In genomic region chr15:63981596-63982320, GRCh38 we compare ENCODE assay signal across 18 cellular contexts.
DNase-seq lines count a peak whose midpoint lies in the region; ATAC-seq, FAIRE-seq and TF ChIP-seq lines count a peak whose summit lies in the region.
"Had no signal": no experiment of that assay in that cellular context is flagged by ENCODE, and none has a peak within 500 bp of the region (broad histone marks: within the 10 kb centered on the region; RNA-seq: fewer than 3 reads in every experiment).

No MANE protein-coding gene starts in this region.

- DNase-seq in MCF 10A (ENCODE audit: unreplicated experiment) (peak; percentile 67), breast epithelium (ENCODE audit: low spot score in 2 of 2) (no peak), RWPE1 (ENCODE audit: low spot score) (peak; percentile 88), epithelial cell of prostate (ENCODE audit: low read depth, low spot score) (peak; percentile 48), psoas muscle (no peak), NCI-H526 treated with DMSO at 0.1 percent for 48 hours (lab: John Stamatoyannopoulos, UW) (no peak), RCC 7860 (ENCODE audit: low spot score) (no peak)
- DNase-seq in activated CD4-positive, alpha-beta T cell treated with anti-CD3 and anti-CD28 coated beads for 36 hours: no peak
- DNase-seq: CD8-positive, alpha-beta memory T cell; Kasumi-1; NCI-H1105 treated with DMSO at 0.1 percent for 48 hours; NCI-H1694 treated with DMSO at 0.1 percent for 48 hours; NCI-H2107; NCI-H345 had no signal

- TF ChIP-seq POLR2A in breast epithelium (IDR thresholded peaks at IDR 0.05): no peak

- no peak overlapping the region for H3K4me3 Mint-ChIP-seq in MCF 10A (ENCODE audit: unreplicated experiment)
- no peak overlapping the region for H3K4me3 Mint-ChIP-seq in activated CD4-positive, alpha-beta T cell treated with anti-CD3 and anti-CD28 coated beads for 36 hours
- H3K4me3 Mint-ChIP-seq: CD8-positive, alpha-beta memory T cell had no signal

- no peaks in the 10 kb centered on the region for H3K9me3 ChIP-seq in breast epithelium
- H3K9me3 ChIP-seq in psoas muscle: no peaks in the 10 kb centered on the region
- H3K9me3 ChIP-seq: A549; BLaER1 treated with 17β-estradiol and CSF1 and Interleukin-3, amounts not matched to agents 10 nM and 100 nM had no signal

- FAIRE-seq in RCC 7860 (lab: Jason Lieb, UNC): no peak
- FAIRE-seq: A549, GM19239, H54 had no signal

- H3K27me3 ChIP-seq in breast epithelium (no peaks in the 10 kb centered on the region), psoas muscle (ENCODE audit: insufficient read depth in 3 of 3, low read length in 2 of 3) (no peaks in the 10 kb centered on the region)
- H3K27me3 ChIP-seq: BLaER1 treated with 17β-estradiol and CSF1 and Interleukin-3, amounts not matched to agents 10 nM and 100 nM had no signal

- H3K27me3 Mint-ChIP-seq in MCF 10A (ENCODE audit: insufficient read depth, unreplicated experiment): no peaks in the 10 kb centered on the region
- no peaks in the 10 kb centered on the region for H3K27me3 Mint-ChIP-seq in activated CD4-positive, alpha-beta T cell treated with anti-CD3 and anti-CD28 coated beads for 36 hours
- H3K27me3 Mint-ChIP-seq: CD8-positive, alpha-beta memory T cell had no signal

- intact Hi-C loops in MCF 10A (cut with micrococcal nuclease): no loop called here
- intact Hi-C loops in breast epithelium (cut with DNase I; ENCODE audit: low total_unique reads): no loop called here
- intact Hi-C loops in psoas muscle (cut with DNase I): loop anchor here in 1 of 2 donors (5.0 kb wide), 2 partner anchors 36 to 66 kb away; partner anchors contain the start of gene DAPK2
- intact Hi-C loops in activated CD4-positive, alpha-beta T cell treated with anti-CD3 and anti-CD28 coated beads for 36 hours (cut with DNase I, micrococcal nuclease): no loop called here

- ATAC-seq in psoas muscle: no peak
- ATAC-seq in activated CD4-positive, alpha-beta T cell treated with anti-CD3 and anti-CD28 coated beads for 36 hours: no peak
- ATAC-seq: A549 had no signal

- H3K9me3 Mint-ChIP-seq in MCF 10A (ENCODE audit: unreplicated experiment): no peaks in the 10 kb centered on the region
- no peaks in the 10 kb centered on the region for H3K9me3 Mint-ChIP-seq in activated CD4-positive, alpha-beta T cell treated with anti-CD3 and anti-CD28 coated beads for 36 hours (ENCODE audit: low read depth)
- H3K9me3 Mint-ChIP-seq: CD8-positive, alpha-beta memory T cell had no signal

- WGBS in psoas muscle, 3 donors: 48 to 62% (median 53%) methylated on average over 12 to 13 of the region's 13 CpGs

- H3K27ac ChIP-seq in breast epithelium (no peak overlapping the region), RWPE1 (peak overlapping the region; percentile 43), epithelial cell of prostate (no peak overlapping the region), psoas muscle (peak overlapping the region; percentile 79)
- H3K27ac ChIP-seq: A549; BLaER1 treated with 17β-estradiol and CSF1 and Interleukin-3, amounts not matched to agents 10 nM and 100 nM had no signal

- no peaks in the 10 kb centered on the region for H3K4me1 Mint-ChIP-seq in MCF 10A (ENCODE audit: insufficient read depth, unreplicated experiment)
- H3K4me1 Mint-ChIP-seq in activated CD4-positive, alpha-beta T cell treated with anti-CD3 and anti-CD28 coated beads for 36 hours: peaks cover 3% of the 10 kb centered on the region

- POLR2A ChIA-PET in MCF 10A (lab: Yijun Ruan, JAX): interaction anchor here (0.7 to 1.5 kb wide), 8 partner anchors 12 to 720 kb away, joined by 3 to 12 read pairs (median 3); partner anchors contain the start of gene DAPK2
- POLR2A ChIA-PET in RWPE1 (lab: Yijun Ruan, JAX; ENCODE audit: low non-redundant PET): interaction anchor here (0.7 kb wide), 1 partner anchor 14 kb away, joined by 5 read pairs; no protein-coding TSS in a partner anchor
- POLR2A ChIA-PET in activated CD4-positive, alpha-beta T cell treated with anti-CD3 and anti-CD28 coated beads for 36 hours (lab: Charles Lee): interaction anchor here (0.7 kb wide), 1 partner anchor 64 kb away, joined by 5 read pairs; the partner anchor contains the start of gene DAPK2

- no peak overlapping the region for H3K27ac Mint-ChIP-seq in MCF 10A (ENCODE audit: low read depth, unreplicated experiment)
- H3K27ac Mint-ChIP-seq in activated CD4-positive, alpha-beta T cell treated with anti-CD3 and anti-CD28 coated beads for 36 hours: no peak overlapping the region

- H3K4me1 ChIP-seq in breast epithelium: no peaks in the 10 kb centered on the region
- H3K4me1 ChIP-seq in psoas muscle: peaks cover 76% of the 10 kb centered on the region

- H3K36me3 Mint-ChIP-seq in MCF 10A (ENCODE audit: insufficient read depth, unreplicated experiment): no peaks in the 10 kb centered on the region
- H3K36me3 Mint-ChIP-seq in activated CD4-positive, alpha-beta T cell treated with anti-CD3 and anti-CD28 coated beads for 36 hours (ENCODE audit: low read depth): no peaks in the 10 kb centered on the region

- BruUV-seq in MCF 10A (replicated peaks; lab: Mats Ljungman, UMichigan): no TSS peak

- no peak overlapping the region for H3K4me3 ChIP-seq in breast epithelium
- no peak overlapping the region for H3K4me3 ChIP-seq in psoas muscle
- H3K4me3 ChIP-seq: A549; BLaER1 treated with 17β-estradiol and CSF1 and Interleukin-3, amounts not matched to agents 10 nM and 100 nM had no signal

- CTCF ChIA-PET in MCF 10A (lab: Yijun Ruan, JAX): interaction anchor here (0.7 to 2.7 kb wide), 6 partner anchors 25 to 86 kb away, joined by 3 to 15 read pairs (median 4); partner anchors contain the start of gene DAPK2
- CTCF ChIA-PET in RWPE1 (lab: Yijun Ruan, JAX): interaction anchor here (1.1 to 2.3 kb wide), 2 partner anchors 36 to 65 kb away, joined by 6 to 11 read pairs; partner anchors contain the start of gene DAPK2
- CTCF ChIA-PET in activated CD4-positive, alpha-beta T cell treated with anti-CD3 and anti-CD28 coated beads for 36 hours (lab: Charles Lee): no interaction called here

- H3K36me3 ChIP-seq in breast epithelium (no peaks in the 10 kb centered on the region), psoas muscle (ENCODE audit: insufficient read depth in 1 of 2, low read depth in 1 of 2) (peaks cover 0 to 12% of the 10 kb centered on the region in 2 donors)
- H3K36me3 ChIP-seq: BLaER1 treated with 17β-estradiol and CSF1 and Interleukin-3, amounts not matched to agents 10 nM and 100 nM had no signal

- no peak for TF ChIP-seq CTCF in MCF 10A (IDR thresholded peaks at IDR 0.05; ENCODE audit: unreplicated experiment)
- no peak for TF ChIP-seq CTCF in breast epithelium (IDR thresholded peaks at IDR 0.05)
- no peak for TF ChIP-seq CTCF in RWPE1 (conservative IDR thresholded peaks at IDR 0.05; ENCODE audit: low read depth)
- TF ChIP-seq CTCF in psoas muscle (IDR thresholded peaks at IDR 0.05): no peak

Comparison
In these comparisons a context has a peak if more than half of its experiments do, and no peak if none do; other contexts are left out.
1. DNase-seq: peak in MCF 10A (single experiment), RWPE1 (single experiment) and epithelial cell of prostate (single experiment); none in breast epithelium (0 of 2), psoas muscle (0 of 2), NCI-H526 treated with DMSO at 0.1 percent for 48 hours (single experiment), activated CD4-positive, alpha-beta T cell treated with anti-CD3 and anti-CD28 coated beads for 36 hours (single experiment) and RCC 7860 (single experiment).
2. H3K27ac ChIP-seq: peak in RWPE1 (single experiment) and psoas muscle (single experiment); none in breast epithelium (0 of 2) and epithelial cell of prostate (single experiment).